8 cellular contexts compared by ENCODE assay signal in genomic region chr16:4734730-4735575, GRCh38. TPM values are rescaled to one million over a fixed set of nuclear protein-coding genes. Genes with fewer than 3 reads are reported as not detected.
DNase-seq lines count a peak whose midpoint lies in the region; ATAC-seq and TF ChIP-seq lines count a peak whose summit lies in the region.

No MANE protein-coding gene starts in this region.

- peaks cover 0 to 7% (median 0%) of the 10 kb centered on the region in 11 experiments; a peak in 2 of 22 replicates for H4K20me1 ChIP-seq in BLaER1 treated with 17β-estradiol and CSF1 and Interleukin-3, amounts not matched to agents 10 nM and 100 nM

- POLR2A ChIA-PET in activated CD8-positive, alpha-beta T cell treated with anti-CD3 and anti-CD28 coated beads for 36 hours (lab: Charles Lee): interaction anchor here (0.7 to 1.9 kb wide), 7 partner anchors 8 to 42 kb away, joined by 3 to 10 read pairs (median 4); partner anchors contain the start of gene NUDT16L1

- peaks cover 3% of the 10 kb centered on the region for H3K36me3 Mint-ChIP-seq in activated CD8-positive, alpha-beta T cell treated with anti-CD3 and anti-CD28 coated beads for 36 hours (ENCODE audit: low read depth)

- peak; percentile 64 for TF ChIP-seq POLR2A in GM19193 (IDR thresholded peaks at IDR 0.05; ENCODE audit: extremely low read depth, insufficient read depth, insufficient read length)

- no peaks in the 10 kb centered on the region for H3K9me3 ChIP-seq in BLaER1 treated with 17β-estradiol and CSF1 and Interleukin-3, amounts not matched to agents 10 nM and 100 nM (replicated peaks in 1 of 11)

- TF ChIP-seq CTCF in activated CD8-positive, alpha-beta T cell treated with anti-CD3 and anti-CD28 coated beads for 36 hours (IDR thresholded peaks at IDR 0.05): no peak

- peak overlapping the region; percentile 73 to 88 (median 83) for H3K9ac ChIP-seq in BLaER1 treated with 17β-estradiol and CSF1 and Interleukin-3, amounts not matched to agents 10 nM and 100 nM

- H3K27ac Mint-ChIP-seq in activated CD8-positive, alpha-beta T cell treated with anti-CD3 and anti-CD28 coated beads for 36 hours: peak overlapping the region; percentile 70

- peak overlapping the region in 10 of 11 experiments; percentile 42 to 85 (median 72); a peak in 20 of 22 replicates for H3K27ac ChIP-seq in BLaER1 treated with 17β-estradiol and CSF1 and Interleukin-3, amounts not matched to agents 10 nM and 100 nM

- CTCF ChIA-PET in activated CD8-positive, alpha-beta T cell treated with anti-CD3 and anti-CD28 coated beads for 36 hours (lab: Charles Lee): interaction anchor here (0.8 to 2.1 kb wide), 7 partner anchors 26 to 221 kb away, joined by 3 to 12 read pairs (median 5); partner anchors contain the start of gene MGRN1

- intact Hi-C loops in activated CD8-positive, alpha-beta T cell treated with anti-CD3 and anti-CD28 coated beads for 36 hours (cut with micrococcal nuclease): no loop called here

- peak overlapping the region; percentile 88 for H3K4me3 Mint-ChIP-seq in activated CD8-positive, alpha-beta T cell treated with anti-CD3 and anti-CD28 coated beads for 36 hours

- H3K36me3 ChIP-seq in BLaER1 treated with 17β-estradiol and CSF1 and Interleukin-3, amounts not matched to agents 10 nM and 100 nM: peaks cover 3 to 20% (median 11%) of the 10 kb centered on the region in 11 experiments; a peak in 16 of 22 replicates

- H3K27me3 ChIP-seq in BLaER1 treated with 17β-estradiol and CSF1 and Interleukin-3, amounts not matched to agents 10 nM and 100 nM: no peaks in the 10 kb centered on the region

- no peaks in the 10 kb centered on the region for H3K27me3 Mint-ChIP-seq in activated CD8-positive, alpha-beta T cell treated with anti-CD3 and anti-CD28 coated beads for 36 hours

- peak overlapping the region; percentile 85 to 100 (median 97) for H3K4me2 ChIP-seq in BLaER1 treated with 17β-estradiol and CSF1 and Interleukin-3, amounts not matched to agents 10 nM and 100 nM

- peak overlapping the region; percentile 79 to 98 (median 88) for H3K4me3 ChIP-seq in BLaER1 treated with 17β-estradiol and CSF1 and Interleukin-3, amounts not matched to agents 10 nM and 100 nM

- H3K9me3 Mint-ChIP-seq in activated CD8-positive, alpha-beta T cell treated with anti-CD3 and anti-CD28 coated beads for 36 hours: no peaks in the 10 kb centered on the region

- ATAC-seq in HG03354 (IDR thresholded peaks at IDR 0.05; ENCODE audit: poor library complexity, severe bottlenecking, unreplicated experiment): peak; percentile 68
- peak; percentile 84 for ATAC-seq in activated CD8-positive, alpha-beta T cell treated with anti-CD3 and anti-CD28 coated beads for 36 hours

- peaks cover 11 to 33% (median 20%) of the 10 kb centered on the region in 10 experiments for H3K4me1 ChIP-seq in BLaER1 treated with 17β-estradiol and CSF1 and Interleukin-3, amounts not matched to agents 10 nM and 100 nM

- DNase-seq in NCI-H748 treated with DMSO at 0.1 percent for 48 hours (lab: John Stamatoyannopoulos, UW): peak; percentile 13
- peak; percentile 97 for DNase-seq in activated CD8-positive, alpha-beta T cell treated with anti-CD3 and anti-CD28 coated beads for 36 hours
- peak; percentile 93 for DNase-seq in effector CD4-positive, alpha-beta T cell
- DNase-seq in medulla oblongata (ENCODE audit: extremely low spot score): peak; percentile 80
- DNase-seq in stimulated activated CD4-positive, alpha-beta T cell treated with anti-CD3 and anti-CD28 coated beads, TNF-alpha, amount 100 ng/mL, for 4 hours (ENCODE audit: low read depth in 3 of 3): peak; percentile 89 to 93 (median 89)

- H3K4me1 Mint-ChIP-seq in activated CD8-positive, alpha-beta T cell treated with anti-CD3 and anti-CD28 coated beads for 36 hours (ENCODE audit: low read depth): peaks cover 16% of the 10 kb centered on the region

RNA-seq across cellular contexts. Expression of gene DNAAF8, which starts 0.6 kb away (rescaled TPM):
- total RNA-seq in activated CD8-positive, alpha-beta T cell treated with anti-CD3 and anti-CD28 coated beads for 36 hours: under 1 TPM; 0.18 to 0.38 TPM

RNA-seq across cellular contexts. Expression of gene ANKS3, which starts 0.9 kb away (rescaled TPM):
- total RNA-seq in activated CD8-positive, alpha-beta T cell treated with anti-CD3 and anti-CD28 coated beads for 36 hours: 10 to 100 TPM; 13.0 to 13.8 TPM

RNA-seq across cellular contexts. Expression of gene ZNF500, which starts 32.0 kb away (rescaled TPM):
- 10 to 100 TPM; 10.9 to 12.8 TPM for total RNA-seq in activated CD8-positive, alpha-beta T cell treated with anti-CD3 and anti-CD28 coated beads for 36 hours

RNA-seq across cellular contexts. Expression of gene NUDT16L1, which starts 41.6 kb away (rescaled TPM):
- 10 to 100 TPM; 22.3 to 25.6 TPM for total RNA-seq in activated CD8-positive, alpha-beta T cell treated with anti-CD3 and anti-CD28 coated beads for 36 hours

RNA-seq across cellular contexts. Expression of gene SEPTIN12, which starts 53.2 kb away (rescaled TPM):
- not detected for total RNA-seq in activated CD8-positive, alpha-beta T cell treated with anti-CD3 and anti-CD28 coated beads for 36 hours

Comparison
In these comparisons a context has a peak if more than half of its experiments do, and no peak if none do; other contexts are left out.
1. Peak in every context shown above with its lines: DNase-seq, ATAC-seq, H3K4me3 ChIP-seq and H3K27ac ChIP-seq.
2. DNase-seq: peak in every context shown above with its lines; median percentile 97 in activated CD8-positive, alpha-beta T cell treated with anti-CD3 and anti-CD28 coated beads for 36 hours; 93 in effector CD4-positive, alpha-beta T cell; 89 in stimulated activated CD4-positive, alpha-beta T cell treated with anti-CD3 and anti-CD28 coated beads, TNF-alpha, amount 100 ng/mL, for 4 hours; 80 in medulla oblongata; 13 in NCI-H748 treated with DMSO at 0.1 percent for 48 hours.